In the genomic region with DNA sequence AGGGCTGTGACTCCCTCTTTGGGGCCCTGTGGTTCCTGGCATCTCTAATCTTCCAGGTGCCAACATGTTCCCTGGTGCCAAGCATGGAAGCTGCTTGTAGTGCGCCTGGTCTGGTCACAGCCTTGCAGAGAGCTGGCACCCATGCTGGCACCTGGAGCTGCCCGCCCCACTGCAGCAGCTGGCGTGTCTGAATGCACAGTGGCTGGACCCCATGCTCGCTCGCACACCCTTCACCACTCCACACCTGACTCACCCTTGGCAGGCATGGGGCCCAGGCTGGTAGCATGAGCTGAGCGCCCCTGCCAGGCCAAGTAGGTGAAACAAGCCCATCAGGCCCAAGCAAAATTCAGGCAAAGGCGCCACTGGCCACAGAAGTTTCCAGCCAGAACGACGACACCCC, we compare ENCODE assay signal across 2 cellular contexts.
TF ChIP-seq lines count a peak whose summit lies in the region.

No MANE protein-coding gene starts in this region.

TF ChIP-seq in GM23338, 12 proteins besides CTCF, POLR2A, EP300 and RAD21:
- no peak for TF ChIP-seq STAT1 (IDR thresholded peaks at IDR 0.05; ENCODE audit: unreplicated experiment)
- TF ChIP-seq POLR2AphosphoS5 (IDR thresholded peaks at IDR 0.05; ENCODE audit: low read depth): no peak
- TF ChIP-seq, protein P1, sequence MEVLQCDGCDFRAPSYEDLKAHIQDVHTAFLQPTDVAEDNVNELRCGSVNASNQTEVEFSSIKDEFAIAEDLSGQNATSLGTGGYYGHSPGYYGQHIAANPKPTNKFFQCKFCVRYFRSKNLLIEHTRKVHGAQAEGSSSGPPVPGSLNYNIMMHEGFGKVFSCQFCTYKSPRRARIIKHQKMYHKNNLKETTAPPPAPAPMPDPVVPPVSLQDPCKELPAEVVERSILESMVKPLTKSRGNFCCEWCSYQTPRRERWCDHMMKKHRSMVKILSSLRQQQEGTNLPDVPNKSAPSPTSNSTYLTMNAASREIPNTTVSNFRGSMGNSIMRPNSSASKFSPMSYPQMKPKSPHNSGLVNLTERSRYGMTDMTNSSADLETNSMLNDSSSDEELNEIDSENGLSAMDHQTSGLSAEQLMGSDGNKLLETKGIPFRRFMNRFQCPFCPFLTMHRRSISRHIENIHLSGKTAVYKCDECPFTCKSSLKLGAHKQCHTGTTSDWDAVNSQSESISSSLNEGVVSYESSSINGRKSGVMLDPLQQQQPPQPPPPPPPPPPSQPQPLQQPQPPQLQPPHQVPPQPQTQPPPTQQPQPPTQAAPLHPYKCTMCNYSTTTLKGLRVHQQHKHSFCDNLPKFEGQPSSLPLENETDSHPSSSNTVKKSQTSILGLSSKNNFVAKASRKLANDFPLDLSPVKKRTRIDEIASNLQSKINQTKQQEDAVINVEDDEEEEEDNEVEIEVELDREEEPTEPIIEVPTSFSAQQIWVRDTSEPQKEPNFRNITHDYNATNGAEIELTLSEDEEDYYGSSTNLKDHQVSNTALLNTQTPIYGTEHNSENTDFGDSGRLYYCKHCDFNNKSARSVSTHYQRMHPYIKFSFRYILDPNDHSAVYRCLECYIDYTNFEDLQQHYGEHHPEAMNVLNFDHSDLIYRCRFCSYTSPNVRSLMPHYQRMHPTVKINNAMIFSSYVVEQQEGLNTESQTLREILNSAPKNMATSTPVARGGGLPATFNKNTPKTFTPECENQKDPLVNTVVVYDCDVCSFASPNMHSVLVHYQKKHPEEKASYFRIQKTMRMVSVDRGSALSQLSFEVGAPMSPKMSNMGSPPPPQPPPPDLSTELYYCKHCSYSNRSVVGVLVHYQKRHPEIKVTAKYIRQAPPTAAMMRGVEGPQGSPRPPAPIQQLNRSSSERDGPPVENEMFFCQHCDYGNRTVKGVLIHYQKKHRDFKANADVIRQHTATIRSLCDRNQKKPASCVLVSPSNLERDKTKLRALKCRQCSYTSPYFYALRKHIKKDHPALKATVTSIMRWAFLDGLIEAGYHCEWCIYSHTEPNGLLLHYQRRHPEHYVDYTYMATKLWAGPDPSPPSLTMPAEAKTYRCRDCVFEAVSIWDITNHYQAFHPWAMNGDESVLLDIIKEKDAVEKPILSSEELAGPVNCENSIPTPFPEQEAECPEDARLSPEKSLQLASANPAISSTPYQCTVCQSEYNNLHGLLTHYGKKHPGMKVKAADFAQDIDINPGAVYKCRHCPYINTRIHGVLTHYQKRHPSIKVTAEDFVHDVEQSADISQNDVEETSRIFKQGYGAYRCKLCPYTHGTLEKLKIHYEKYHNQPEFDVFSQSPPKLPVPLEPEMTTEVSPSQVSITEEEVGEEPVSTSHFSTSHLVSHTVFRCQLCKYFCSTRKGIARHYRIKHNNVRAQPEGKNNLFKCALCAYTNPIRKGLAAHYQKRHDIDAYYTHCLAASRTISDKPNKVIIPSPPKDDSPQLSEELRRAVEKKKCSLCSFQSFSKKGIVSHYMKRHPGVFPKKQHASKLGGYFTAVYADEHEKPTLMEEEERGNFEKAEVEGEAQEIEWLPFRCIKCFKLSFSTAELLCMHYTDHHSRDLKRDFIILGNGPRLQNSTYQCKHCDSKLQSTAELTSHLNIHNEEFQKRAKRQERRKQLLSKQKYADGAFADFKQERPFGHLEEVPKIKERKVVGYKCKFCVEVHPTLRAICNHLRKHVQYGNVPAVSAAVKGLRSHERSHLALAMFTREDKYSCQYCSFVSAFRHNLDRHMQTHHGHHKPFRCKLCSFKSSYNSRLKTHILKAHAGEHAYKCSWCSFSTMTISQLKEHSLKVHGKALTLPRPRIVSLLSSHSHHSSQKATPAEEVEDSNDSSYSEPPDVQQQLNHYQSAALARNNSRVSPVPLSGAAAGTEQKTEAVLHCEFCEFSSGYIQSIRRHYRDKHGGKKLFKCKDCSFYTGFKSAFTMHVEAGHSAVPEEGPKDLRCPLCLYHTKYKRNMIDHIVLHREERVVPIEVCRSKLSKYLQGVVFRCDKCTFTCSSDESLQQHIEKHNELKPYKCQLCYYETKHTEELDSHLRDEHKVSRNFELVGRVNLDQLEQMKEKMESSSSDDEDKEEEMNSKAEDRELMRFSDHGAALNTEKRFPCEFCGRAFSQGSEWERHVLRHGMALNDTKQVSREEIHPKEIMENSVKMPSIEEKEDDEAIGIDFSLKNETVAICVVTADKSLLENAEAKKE (CRISPR knock-in tag; IDR thresholded peaks at IDR 0.05): no peak

TF ChIP-seq in H1, 55 proteins besides CTCF, POLR2A, EP300 and RAD21:
- TF ChIP-seq KDM5A (IDR thresholded peaks at IDR 0.05; ENCODE audit: low read length): no peak
- no peak for TF ChIP-seq KDM4A (IDR thresholded peaks at IDR 0.05; ENCODE audit: low read depth, low read length, severe bottlenecking)
- TF ChIP-seq RXRA (IDR thresholded peaks at IDR 0.05; ENCODE audit: insufficient read depth, low read depth, low read length): no peak
- TF ChIP-seq SIN3A (conservative IDR thresholded peaks at IDR 0.05 in 1 of 2, IDR thresholded peaks at IDR 0.05 in 1 of 2; ENCODE audit: low read depth in 1 of 2, low read length in 2 of 2): no peak
- TF ChIP-seq SRF (IDR thresholded peaks at IDR 0.05; ENCODE audit: low read depth, low read length): no peak
